In genomic region chr6:10535198-10535597, GRCh38 we compare ENCODE assay signal across 21 cellular contexts. TPM values are rescaled to one million over a fixed set of nuclear protein-coding genes. Genes with fewer than 3 reads are reported as not detected.
DNase-seq lines count a peak whose midpoint lies in the region; ATAC-seq and TF ChIP-seq lines count a peak whose summit lies in the region.
"Had no signal": no experiment of that assay in that cellular context is flagged by ENCODE, and none has a peak within 500 bp of the region (broad histone marks: within the 10 kb centered on the region; RNA-seq: fewer than 3 reads in every experiment).

No MANE protein-coding gene starts in this region.

- H4K20me1 ChIP-seq in DOHH2 (ENCODE audit: control insufficient read depth, insufficient read depth, low read depth, low read length) (no peaks in the 10 kb centered on the region), osteoblast (ENCODE audit: insufficient read depth, low read length) (no peaks in the 10 kb centered on the region)

- peak overlapping the region; percentile 38; the same call in 1 of the 2 replicates for H3K27ac Mint-ChIP-seq in HFFc6
- H3K27ac Mint-ChIP-seq: activated CD4-positive, alpha-beta T cell treated with anti-CD3 and anti-CD28 coated beads, Interleukin-2, amount 10 ng/mL, durations not matched to agents 7 days and 5 days had no signal

- WGBS in adrenal gland, 4 donors: 30 to 52% (median 45%) methylated on average over 1 of the region's 1 CpG
- 60 to 67% (median 65%) methylated on average over 1 of the region's 1 CpG for WGBS in psoas muscle, 3 donors

- peak; percentile 13; the same call in 1 of the 2 replicates for TF ChIP-seq POLR2A in Raji (IDR thresholded peaks at IDR 0.05; ENCODE audit: insufficient read depth, low read depth, low read length)
- no peak for TF ChIP-seq POLR2A in adrenal gland (IDR thresholded peaks at IDR 0.05)

- H3K27me3 ChIP-seq in DOHH2 (ENCODE audit: control insufficient read depth, low read length) (no peaks in the 10 kb centered on the region), osteoblast (ENCODE audit: insufficient read depth, low read length) (no peaks in the 10 kb centered on the region), adrenal gland (peaks cover 4% of the 10 kb centered on the region), WERI-Rb-1 (ENCODE audit: insufficient read depth, low read depth, severe bottlenecking) (no peaks in the 10 kb centered on the region), psoas muscle (ENCODE audit: insufficient read depth in 3 of 3, low read length in 2 of 3) (no peaks in the 10 kb centered on the region)
- H3K27me3 ChIP-seq: esophagus muscularis mucosa, sigmoid colon, uterus had no signal

- H3K36me3 ChIP-seq in DOHH2 (ENCODE audit: control insufficient read depth, low read length) (peaks cover 33% of the 10 kb centered on the region), osteoblast (ENCODE audit: insufficient read depth, low read length) (no peaks in the 10 kb centered on the region), adrenal gland (replicated peaks in 1 of 2) (no peaks in the 10 kb centered on the region), WERI-Rb-1 (no peaks in the 10 kb centered on the region), psoas muscle (ENCODE audit: insufficient read depth in 1 of 2, low read depth in 1 of 2) (no peaks in the 10 kb centered on the region)
- H3K36me3 ChIP-seq: esophagus muscularis mucosa, sigmoid colon, uterus had no signal

- no peaks in the 10 kb centered on the region; the same call in 1 of the 2 replicates for H3K9me3 Mint-ChIP-seq in HFFc6
- H3K9me3 Mint-ChIP-seq: central memory CD8-positive, alpha-beta T cell had no signal

- H2AFZ ChIP-seq in osteoblast (ENCODE audit: low read length): no peak overlapping the region

- H3K27ac ChIP-seq in DOHH2 (ENCODE audit: low read depth, low read length): peak overlapping the region; percentile 99
- H3K27ac ChIP-seq in osteoblast (ENCODE audit: low read depth, low read length): no peak overlapping the region
- H3K27ac ChIP-seq in adrenal gland: no peak overlapping the region
- H3K27ac ChIP-seq in WERI-Rb-1: no peak overlapping the region
- H3K27ac ChIP-seq in psoas muscle: no peak overlapping the region
- H3K27ac ChIP-seq: esophagus muscularis mucosa, sigmoid colon, uterus had no signal

- H3K4me3 Mint-ChIP-seq in HFFc6: peak overlapping the region; percentile 65; the same call in 1 of the 2 replicates
- H3K4me3 Mint-ChIP-seq: activated CD4-positive, alpha-beta T cell treated with anti-CD3 and anti-CD28 coated beads, Interleukin-2, amount 10 ng/mL, durations not matched to agents 7 days and 5 days; central memory CD8-positive, alpha-beta T cell had no signal

- H3K4me3 ChIP-seq in DOHH2 (ENCODE audit: low read length): peak overlapping the region; percentile 77
- no peak overlapping the region for H3K4me3 ChIP-seq in osteoblast (ENCODE audit: insufficient read depth, low read length)
- no peak overlapping the region for H3K4me3 ChIP-seq in adrenal gland
- H3K4me3 ChIP-seq in WERI-Rb-1 (ENCODE audit: low read depth, low read length): no peak overlapping the region
- H3K4me3 ChIP-seq in psoas muscle: no peak overlapping the region
- H3K4me3 ChIP-seq: esophagus muscularis mucosa, sigmoid colon, uterus had no signal

- no peak for TF ChIP-seq CTCF in DOHH2 (IDR thresholded peaks at IDR 0.05; ENCODE audit: low read depth, low read length, poor library complexity, severe bottlenecking)
- TF ChIP-seq CTCF in HFFc6 (IDR thresholded peaks at IDR 0.05): no peak
- no peak for TF ChIP-seq CTCF in osteoblast (IDR thresholded peaks at IDR 0.05; ENCODE audit: extremely low read depth, low read depth, low read length)
- no peak for TF ChIP-seq CTCF in adrenal gland (IDR thresholded peaks at IDR 0.05)
- TF ChIP-seq CTCF in WERI-Rb-1 (IDR thresholded peaks at IDR 0.05; ENCODE audit: low read depth, low read length): no peak
- TF ChIP-seq CTCF in psoas muscle (IDR thresholded peaks at IDR 0.05): no peak

- intact Hi-C loops in adrenal gland (cut with DNase I): no loop called here
- intact Hi-C loops in psoas muscle (cut with DNase I): no loop called here

- H3K9me2 ChIP-seq in DOHH2 (replicated peaks; ENCODE audit: control insufficient read depth, low read length): no peaks in the 10 kb centered on the region
- H3K9me2 ChIP-seq: SK-N-SH had no signal

- H3K4me1 ChIP-seq in DOHH2 (ENCODE audit: control insufficient read depth, low read length) (peaks cover 88% of the 10 kb centered on the region), osteoblast (ENCODE audit: insufficient read depth, low read length) (no peaks in the 10 kb centered on the region), adrenal gland (replicated peaks in 1 of 2) (no peaks in the 10 kb centered on the region), psoas muscle (no peaks in the 10 kb centered on the region)
- H3K4me1 ChIP-seq: uterus had no signal

- peak overlapping the region; percentile 99 for H3K4me2 ChIP-seq in DOHH2 (ENCODE audit: low read length)
- no peak overlapping the region for H3K4me2 ChIP-seq in osteoblast (ENCODE audit: insufficient read depth, low read length)
- H3K4me2 ChIP-seq: SK-N-SH had no signal

- no peak for DNase-seq in HFFc6
- DNase-seq in osteoblast (ENCODE audit: insufficient read length, low spot score, missing footprints): peak; percentile 26
- DNase-seq in adrenal gland: no peak
- no peak for DNase-seq in WERI-Rb-1
- DNase-seq in psoas muscle: no peak
- DNase-seq: activated CD4-positive, alpha-beta T cell treated with anti-CD3 and anti-CD28 coated beads, Interleukin-2, amount 10 ng/mL, durations not matched to agents 7 days and 5 days; activated CD8-positive, alpha-beta memory T cell treated with anti-CD3 and anti-CD28 coated beads, Interleukin-2, amount 50 U/mL, for 4 hours; activated effector memory CD4-positive, alpha-beta T cell treated with anti-CD3 and anti-CD28 coated beads, Interleukin-2, amount 50 U/mL, for 16 hours; amniotic stem cell; effector CD4-positive, alpha-beta T cell; GF-D8; NCI-H187 treated with DMSO at 0.1 percent for 48 hours; NCI-H446 treated with DMSO at 0.1 percent for 48 hours; PC-3; sigmoid colon; SK-N-SH; uterus had no signal

- peaks cover 31% of the 10 kb centered on the region; the same call in 1 of the 2 replicates for H3K4me1 Mint-ChIP-seq in HFFc6 (ENCODE audit: low read depth)

- H3K9me3 ChIP-seq in DOHH2 (ENCODE audit: control insufficient read depth, insufficient read depth, low read length): no peaks in the 10 kb centered on the region
- no peaks in the 10 kb centered on the region for H3K9me3 ChIP-seq in osteoblast (ENCODE audit: low read depth, low read length)
- no peaks in the 10 kb centered on the region for H3K9me3 ChIP-seq in adrenal gland (replicated peaks in 1 of 3)
- H3K9me3 ChIP-seq in WERI-Rb-1 (ENCODE audit: severe bottlenecking): no peaks in the 10 kb centered on the region
- no peaks in the 10 kb centered on the region for H3K9me3 ChIP-seq in psoas muscle
- H3K9me3 ChIP-seq: esophagus muscularis mucosa, sigmoid colon, SK-N-SH, uterus had no signal

- H3K27me3 Mint-ChIP-seq in HFFc6 (ENCODE audit: insufficient read depth): peaks cover 3% of the 10 kb centered on the region
- H3K27me3 Mint-ChIP-seq: activated CD4-positive, alpha-beta T cell treated with anti-CD3 and anti-CD28 coated beads, Interleukin-2, amount 10 ng/mL, durations not matched to agents 7 days and 5 days; central memory CD8-positive, alpha-beta T cell had no signal

- peaks cover 59% of the 10 kb centered on the region for H3F3A ChIP-seq in DOHH2 (ENCODE audit: control insufficient read depth, insufficient read depth)

- H3K79me2 ChIP-seq in DOHH2 (ENCODE audit: control insufficient read depth, low read length): peaks cover 80% of the 10 kb centered on the region
- H3K79me2 ChIP-seq in osteoblast (ENCODE audit: insufficient read depth, low read length): no peaks in the 10 kb centered on the region

- ATAC-seq in psoas muscle: no peak
- ATAC-seq: PC-3 had no signal

- no peaks in the 10 kb centered on the region; the same call in 1 of the 2 replicates for H3K36me3 Mint-ChIP-seq in HFFc6 (ENCODE audit: low read depth)

RNA-seq across cellular contexts. Expression of gene GCNT2, which starts 14.0 kb away (rescaled TPM):
- 1 to 10 TPM in 4 of 6 experiments, under 1 TPM in 2; 0.14 to 7.1 (median 5.7) TPM for total RNA-seq in HFFc6 (2021; fragmentation: NEBNext Ultra II Directional; extraction: Animal tissue kit (Norgen Biotek cat#: 25700))
- total RNA-seq in osteoblast (0.29 and 0.72 TPM in 2 replicates), adrenal gland (1 to 10 TPM in 7 of 8 donors, under 1 TPM in 1; 0.87 to 4.0 (median 1.8) TPM), psoas muscle (10 to 100 TPM; 10.1 to 23.1 (median 12.8) TPM)
- polyA plus RNA-seq in adrenal gland (1 to 10 TPM in 1 of 3 donors, under 1 TPM in 2; 0.27 to 1.2 (median 0.56) TPM), psoas muscle (1 to 10 TPM in 2 of 3 donors, under 1 TPM in 1; 0.27 to 4.5 (median 1.1) TPM)
